ENCODE assay signal across 21 cellular contexts in the genomic region with DNA sequence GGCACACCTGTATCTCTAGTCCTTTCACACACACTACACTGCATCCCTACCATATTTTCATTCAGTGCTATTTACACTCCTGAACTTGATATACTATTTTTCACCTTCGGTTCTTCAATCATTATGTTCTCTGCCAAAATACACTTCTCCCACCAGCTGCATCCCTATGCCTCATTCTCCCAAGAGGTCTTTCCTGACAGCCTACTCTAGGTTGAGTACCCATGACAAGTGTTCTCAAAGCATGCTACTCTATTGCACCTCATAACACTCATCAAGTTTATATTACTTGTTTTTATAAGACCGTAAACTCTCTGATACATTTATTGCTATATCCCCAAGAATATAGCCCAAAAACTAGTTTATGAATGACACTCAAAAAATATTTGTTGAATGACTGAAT.
"Had no signal": no experiment of that assay in that cellular context is flagged by ENCODE, and none has a peak within 500 bp of the region (broad histone marks: within the 10 kb centered on the region; RNA-seq: fewer than 3 reads in every experiment).

No MANE protein-coding gene starts in this region.

- H3K27ac ChIP-seq: ascending aorta, cardiac muscle cell, SJCRH30, SK-N-MC had no signal

- H3K36me3 ChIP-seq: ascending aorta, cardiac muscle cell, SJCRH30 had no signal

- DNase-seq: activated CD4-positive, alpha-beta T cell treated with anti-CD3 and anti-CD28 coated beads, Interleukin-2, amount 10 ng/mL, durations not matched to agents 24 days and 14 days; activated CD4-positive, alpha-beta T cell treated with anti-CD3 and anti-CD28 coated beads, Interleukin-2, amount 50 U/mL, for 4 hours; activated CD8-positive, alpha-beta T cell treated with anti-CD3 and anti-CD28 coated beads, Interleukin-2, amount 10 ng/mL, durations not matched to agents 7 days and 5 days; activated gamma-delta T cell; activated naive CD4-positive, alpha-beta T cell treated with Interleukin-2 at 50 U/mL for 16 hours; activated naive CD8-positive, alpha-beta T cell treated with anti-CD3 and anti-CD28 coated beads, Interleukin-2, amount 10 ng/mL, durations not matched to agents 7 days and 5 days; activated T-cell treated with anti-CD3 and anti-CD28 coated beads, Interleukin-2, amount 50 U/mL, for 24 hours; amygdala; IMR-90; NCI-H1436 treated with DMSO at 0.1 percent for 48 hours; NCI-H1694 treated with DMSO at 0.1 percent for 48 hours; NCI-H2081; NCI-H2227 treated with DMSO at 0.1 percent for 48 hours; NCI-H526 treated with DMSO at 0.1 percent for 48 hours; NCI-H774; SJCRH30 had no signal

- ATAC-seq: activated CD8-positive, alpha-beta T cell treated with anti-CD3 and anti-CD28 coated beads, Interleukin-2, amount 10 ng/mL, durations not matched to agents 7 days and 5 days; K562; Panc1 had no signal

- H3K27me3 ChIP-seq: ascending aorta, cardiac muscle cell, SJCRH30 had no signal

- H3K4me3 ChIP-seq: ascending aorta, cardiac muscle cell, K562, SJCRH30, SK-N-MC had no signal

- H3K9me3 ChIP-seq: ascending aorta, SJCRH30 had no signal

- H3K4me1 ChIP-seq: ascending aorta, SJCRH30 had no signal
